In the genomic region with DNA sequence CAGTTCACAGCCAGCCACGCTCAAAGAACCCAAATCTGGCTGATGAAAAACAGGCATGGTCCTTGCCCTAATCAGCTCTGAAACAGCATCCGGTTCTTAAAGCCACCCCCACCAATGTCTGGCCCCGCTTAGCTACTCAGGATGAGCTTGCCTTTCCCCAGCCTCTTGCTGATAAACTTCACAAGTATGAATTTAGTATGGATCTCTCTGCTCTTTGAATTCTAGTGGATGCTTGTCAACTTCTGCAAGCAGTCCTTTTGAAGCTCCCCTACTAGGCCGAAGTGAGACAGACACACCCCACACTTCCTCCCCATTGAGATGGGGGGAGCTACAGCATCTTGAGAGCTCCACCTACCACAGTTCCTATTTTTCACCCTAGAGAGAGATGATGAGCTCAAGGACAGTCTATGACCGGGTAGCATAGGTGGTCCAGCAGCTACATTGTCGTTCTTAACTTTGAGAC, we compare ENCODE assay signal across 1 cellular context.
TF ChIP-seq lines count a peak whose summit lies in the region.

No MANE protein-coding gene starts in this region.

TF ChIP-seq in SK-N-SH treated with all-trans-retinoic acid at 6 μM for 48 hours, 23 proteins besides CTCF, POLR2A, EP300 and RAD21 (continued from another document):
- TF ChIP-seq PATZ1 (CRISPR knock-in tag; IDR thresholded peaks at IDR 0.05; ENCODE audit: borderline replicate concordance) (no peak), TCF4 (CRISPR knock-in tag; IDR thresholded peaks at IDR 0.05; ENCODE audit: borderline replicate concordance) (no peak), ZC3H10 (CRISPR knock-in tag; IDR thresholded peaks at IDR 0.05) (no peak), GLIS3 (CRISPR knock-in tag; IDR thresholded peaks at IDR 0.05) (no peak), ZNF8 (CRISPR knock-in tag; IDR thresholded peaks at IDR 0.05) (no peak), CSDC2 (CRISPR knock-in tag; IDR thresholded peaks at IDR 0.05) (no peak), RARB (CRISPR knock-in tag; IDR thresholded peaks at IDR 0.05) (no peak), TOX (CRISPR knock-in tag; IDR thresholded peaks at IDR 0.05; ENCODE audit: borderline replicate concordance) (no peak), ISL1 (CRISPR knock-in tag; IDR thresholded peaks at IDR 0.05) (no peak), TSHZ2 (CRISPR knock-in tag; IDR thresholded peaks at IDR 0.05) (no peak), ZFP3 (CRISPR knock-in tag; IDR thresholded peaks at IDR 0.05) (no peak), BACH2 (CRISPR knock-in tag; IDR thresholded peaks at IDR 0.05; ENCODE audit: borderline replicate concordance) (no peak), ZFP30 (CRISPR knock-in tag; IDR thresholded peaks at IDR 0.05) (no peak), ESRRG (CRISPR knock-in tag; IDR thresholded peaks at IDR 0.05) (no peak)
- TF ChIP-seq, protein P1, sequence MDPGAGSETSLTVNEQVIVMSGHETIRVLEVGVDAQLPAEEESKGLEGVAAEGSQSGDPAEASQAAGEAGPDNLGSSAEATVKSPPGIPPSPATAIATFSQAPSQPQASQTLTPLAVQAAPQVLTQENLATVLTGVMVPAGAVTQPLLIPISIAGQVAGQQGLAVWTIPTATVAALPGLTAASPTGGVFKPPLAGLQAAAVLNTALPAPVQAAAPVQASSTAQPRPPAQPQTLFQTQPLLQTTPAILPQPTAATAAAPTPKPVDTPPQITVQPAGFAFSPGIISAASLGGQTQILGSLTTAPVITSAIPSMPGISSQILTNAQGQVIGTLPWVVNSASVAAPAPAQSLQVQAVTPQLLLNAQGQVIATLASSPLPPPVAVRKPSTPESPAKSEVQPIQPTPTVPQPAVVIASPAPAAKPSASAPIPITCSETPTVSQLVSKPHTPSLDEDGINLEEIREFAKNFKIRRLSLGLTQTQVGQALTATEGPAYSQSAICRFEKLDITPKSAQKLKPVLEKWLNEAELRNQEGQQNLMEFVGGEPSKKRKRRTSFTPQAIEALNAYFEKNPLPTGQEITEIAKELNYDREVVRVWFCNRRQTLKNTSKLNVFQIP (CRISPR knock-in tag; IDR thresholded peaks at IDR 0.05; ENCODE audit: borderline replicate concordance, low read depth), result no peak
- TF ChIP-seq, protein P2, sequence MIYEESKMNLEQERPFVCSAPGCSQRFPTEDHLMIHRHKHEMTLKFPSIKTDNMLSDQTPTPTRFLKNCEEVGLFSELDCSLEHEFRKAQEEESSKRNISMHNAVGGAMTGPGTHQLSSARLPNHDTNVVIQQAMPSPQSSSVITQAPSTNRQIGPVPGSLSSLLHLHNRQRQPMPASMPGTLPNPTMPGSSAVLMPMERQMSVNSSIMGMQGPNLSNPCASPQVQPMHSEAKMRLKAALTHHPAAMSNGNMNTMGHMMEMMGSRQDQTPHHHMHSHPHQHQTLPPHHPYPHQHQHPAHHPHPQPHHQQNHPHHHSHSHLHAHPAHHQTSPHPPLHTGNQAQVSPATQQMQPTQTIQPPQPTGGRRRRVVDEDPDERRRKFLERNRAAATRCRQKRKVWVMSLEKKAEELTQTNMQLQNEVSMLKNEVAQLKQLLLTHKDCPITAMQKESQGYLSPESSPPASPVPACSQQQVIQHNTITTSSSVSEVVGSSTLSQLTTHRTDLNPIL (CRISPR knock-in tag; IDR thresholded peaks at IDR 0.05; ENCODE audit: low read depth), result no peak
